ENCODE assay signal across 9 cellular contexts in the genomic region with DNA sequence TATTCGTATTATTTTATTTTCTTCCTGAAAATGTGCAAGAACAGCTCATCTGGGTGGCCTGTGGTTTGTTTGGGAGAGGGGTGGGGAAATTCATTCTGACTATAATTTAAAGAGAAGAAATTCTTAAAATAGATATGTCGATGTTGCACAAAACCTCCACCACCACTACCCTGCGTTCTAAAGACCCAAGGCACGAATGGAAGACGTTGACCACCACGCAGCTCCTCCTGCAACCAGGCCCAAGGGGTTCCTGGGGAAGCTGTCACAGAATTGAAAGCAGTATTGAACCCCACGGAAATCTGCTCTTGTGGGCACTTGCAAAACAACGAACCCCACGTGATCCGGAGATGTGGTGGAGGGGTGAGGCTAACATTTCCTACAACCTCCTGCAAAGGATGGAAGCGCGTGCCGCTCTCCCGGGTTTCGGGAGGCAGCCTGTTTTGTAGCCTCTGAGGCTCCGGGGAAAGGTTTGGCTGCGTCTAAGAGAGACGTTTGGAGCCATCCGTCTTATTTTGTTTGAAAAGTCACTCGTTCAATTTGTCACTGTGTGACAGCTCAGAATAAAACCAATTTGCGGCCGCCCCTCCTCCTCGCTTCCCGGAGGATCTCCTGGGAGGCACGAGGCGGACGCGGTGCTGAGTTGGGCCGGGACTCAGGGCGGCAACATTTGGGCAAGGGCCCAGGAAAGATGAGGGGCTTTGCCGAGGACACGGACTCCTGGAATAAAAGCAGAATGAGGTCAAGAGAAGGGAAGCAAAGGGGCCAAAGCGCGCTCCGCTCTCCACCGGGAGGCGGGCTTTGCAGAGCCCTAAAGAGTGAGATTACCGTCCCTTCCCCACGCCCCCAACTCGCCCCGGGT. TPM values are rescaled to one million over a fixed set of nuclear protein-coding genes. Genes with fewer than 3 reads are reported as not detected.
DNase-seq lines count a peak whose midpoint lies in the region; ATAC-seq and TF ChIP-seq lines count a peak whose summit lies in the region.
"Had no signal": no experiment of that assay in that cellular context is flagged by ENCODE, and none has a peak within 500 bp of the region (broad histone marks: within the 10 kb centered on the region; RNA-seq: fewer than 3 reads in every experiment).

No MANE protein-coding gene starts in this region.

- peaks cover 83% of the 10 kb centered on the region for H3K27me3 Mint-ChIP-seq in activated CD8-positive, alpha-beta memory T cell treated with anti-CD3 and anti-CD28 coated beads, Interleukin-2, amount 10 ng/mL, durations not matched to agents 7 days and 5 days
- no peaks in the 10 kb centered on the region for H3K27me3 Mint-ChIP-seq in MCF 10A (ENCODE audit: insufficient read depth, unreplicated experiment)

- no peak for DNase-seq in activated CD8-positive, alpha-beta memory T cell treated with anti-CD3 and anti-CD28 coated beads, Interleukin-2, amount 10 ng/mL, durations not matched to agents 7 days and 5 days
- no peak for DNase-seq in activated CD8-positive, alpha-beta memory T cell treated with anti-CD3 and anti-CD28 coated beads for 24 hours
- DNase-seq in KG1 (lab: John Stamatoyannopoulos, UW): peak; percentile 68
- no peak for DNase-seq in MCF 10A (ENCODE audit: unreplicated experiment)
- DNase-seq in mesendoderm: peak; percentile 54
- no peak for DNase-seq in stimulated activated CD4-positive, alpha-beta T cell treated with anti-CD3 and anti-CD28 coated beads, Interleukin-2, amount 100 ng/mL, for 24 hours

- H3K4me1 ChIP-seq in mesendoderm (ENCODE audit: control insufficient read depth, low read depth, low read length): peaks cover 4% of the 10 kb centered on the region

- no peak for TF ChIP-seq CTCF in MCF 10A (IDR thresholded peaks at IDR 0.05; ENCODE audit: unreplicated experiment)

- H3K4me2 ChIP-seq in mesendoderm (ENCODE audit: low read length): peak overlapping the region; percentile 16

- no peak overlapping the region for H3K18ac ChIP-seq in mesendoderm (ENCODE audit: low read length)

- H3K36me3 Mint-ChIP-seq in activated CD8-positive, alpha-beta memory T cell treated with anti-CD3 and anti-CD28 coated beads, Interleukin-2, amount 10 ng/mL, durations not matched to agents 7 days and 5 days: no peaks in the 10 kb centered on the region
- H3K36me3 Mint-ChIP-seq in MCF 10A (ENCODE audit: insufficient read depth, unreplicated experiment): no peaks in the 10 kb centered on the region

- H3K36me3 ChIP-seq in mesendoderm (ENCODE audit: control insufficient read depth, insufficient read depth, low read length): no peaks in the 10 kb centered on the region

- intact Hi-C loops in MCF 10A (cut with micrococcal nuclease): loop anchor here (1.0 to 10.0 kb wide), 2 partner anchors 29 to 1296 kb away; no protein-coding TSS in a partner anchor

- H2AK5ac ChIP-seq in mesendoderm (ENCODE audit: low read length): no peak overlapping the region

- no peak for ATAC-seq in activated CD8-positive, alpha-beta memory T cell treated with anti-CD3 and anti-CD28 coated beads, Interleukin-2, amount 10 ng/mL, durations not matched to agents 7 days and 5 days
- ATAC-seq in HG03571 (IDR thresholded peaks at IDR 0.05; ENCODE audit: unreplicated experiment) (no peak), GM18520 (IDR thresholded peaks at IDR 0.05; ENCODE audit: unreplicated experiment) (no peak)

- H2BK5ac ChIP-seq in mesendoderm (ENCODE audit: low read length): no peak overlapping the region

- H3K4ac ChIP-seq in mesendoderm (ENCODE audit: low read depth, low read length): no peak overlapping the region

- H4K5ac ChIP-seq in mesendoderm (ENCODE audit: low read length): no peak overlapping the region

- peak overlapping the region; percentile 4 for H3K23ac ChIP-seq in mesendoderm (ENCODE audit: low read length)

- H2BK15ac ChIP-seq in mesendoderm (replicated peaks; ENCODE audit: low read depth): no peak overlapping the region

- peaks cover 32% of the 10 kb centered on the region for H3K4me1 Mint-ChIP-seq in activated CD8-positive, alpha-beta memory T cell treated with anti-CD3 and anti-CD28 coated beads, Interleukin-2, amount 10 ng/mL, durations not matched to agents 7 days and 5 days
- H3K4me1 Mint-ChIP-seq in MCF 10A (ENCODE audit: insufficient read depth, unreplicated experiment): peaks cover 21% of the 10 kb centered on the region

- CTCF ChIA-PET in activated CD8-positive, alpha-beta memory T cell treated with anti-CD3 and anti-CD28 coated beads, Interleukin-2, amount 10 ng/mL, durations not matched to agents 7 days and 5 days (lab: Charles Lee): no interaction called here
- CTCF ChIA-PET in MCF 10A (lab: Yijun Ruan, JAX): interaction anchor here (0.6 to 8.3 kb wide), 20 partner anchors 10 to 1586 kb away, joined by 3 to 150 read pairs (median 4); no protein-coding TSS in a partner anchor

- no peak overlapping the region for H3K27ac ChIP-seq in mesendoderm (ENCODE audit: low read depth, low read length)

- H3K79me1 ChIP-seq in mesendoderm (ENCODE audit: low read length): no peaks in the 10 kb centered on the region

- peak overlapping the region; percentile 46 for H3K4me3 ChIP-seq in mesendoderm (ENCODE audit: low read length)

- peaks cover 34% of the 10 kb centered on the region for H3K27me3 ChIP-seq in mesendoderm (ENCODE audit: insufficient read depth, low read length, poor library complexity)

- POLR2A ChIA-PET in MCF 10A (lab: Yijun Ruan, JAX): interaction anchor here (0.6 to 2.2 kb wide), 6 partner anchors 11 to 558 kb away, joined by 3 to 7 read pairs (median 4); no protein-coding TSS in a partner anchor

- WGBS in mesendoderm (ENCODE audit: extremely low coverage, insufficient coverage, low lambda C conversion rate): no CpG with 5 or more reads among the region's 41 CpGs

- no peak overlapping the region for H3K27ac Mint-ChIP-seq in activated CD8-positive, alpha-beta memory T cell treated with anti-CD3 and anti-CD28 coated beads, Interleukin-2, amount 10 ng/mL, durations not matched to agents 7 days and 5 days
- no peak overlapping the region for H3K27ac Mint-ChIP-seq in MCF 10A (ENCODE audit: low read depth, unreplicated experiment)

- peak overlapping the region; percentile 55 for H3K9ac ChIP-seq in mesendoderm (ENCODE audit: low read length)

- H3K9me3 Mint-ChIP-seq in activated CD8-positive, alpha-beta memory T cell treated with anti-CD3 and anti-CD28 coated beads, Interleukin-2, amount 10 ng/mL, durations not matched to agents 7 days and 5 days (ENCODE audit: low read depth): no peaks in the 10 kb centered on the region
- no peaks in the 10 kb centered on the region for H3K9me3 Mint-ChIP-seq in MCF 10A (ENCODE audit: unreplicated experiment)
- H3K9me3 Mint-ChIP-seq: activated naive CD4-positive, alpha-beta T cell treated with anti-CD3 and anti-CD28 coated beads, Interleukin-2, amount 50 U/mL, for 72 hours had no signal

- no TSS peak for BruUV-seq in MCF 10A (replicated peaks; lab: Mats Ljungman, UMichigan)

- H4K8ac ChIP-seq in mesendoderm (ENCODE audit: low read depth, low read length): no peak overlapping the region

- no peaks in the 10 kb centered on the region for H3K79me2 ChIP-seq in mesendoderm (ENCODE audit: control insufficient read depth, insufficient read depth, low read length)

- peak overlapping the region; percentile 66 for H3K56ac ChIP-seq in mesendoderm (ENCODE audit: low read length)

- H2BK120ac ChIP-seq in mesendoderm (ENCODE audit: low read depth, low read length): no peak overlapping the region

- peak overlapping the region; percentile 58 for H3K4me3 Mint-ChIP-seq in activated CD8-positive, alpha-beta memory T cell treated with anti-CD3 and anti-CD28 coated beads, Interleukin-2, amount 10 ng/mL, durations not matched to agents 7 days and 5 days
- peak overlapping the region; percentile 75 for H3K4me3 Mint-ChIP-seq in MCF 10A (ENCODE audit: unreplicated experiment)

RNA-seq across cellular contexts. Expression of a gene that starts 0.8 kb away (rescaled TPM):
- under 1 TPM in 1 of 2 experiments, not detected in 1; 0.77 TPM for total RNA-seq in activated CD8-positive, alpha-beta memory T cell treated with anti-CD3 and anti-CD28 coated beads, Interleukin-2, amount 10 ng/mL, durations not matched to agents 7 days and 5 days
- 2.1 and 2.3 TPM in 2 replicates for total RNA-seq in MCF 10A (2022)
- polyA plus RNA-seq in mesendoderm (2013, experiment 1 of 2): 0.46 TPM
- 0.36 TPM for polyA plus RNA-seq in mesendoderm (2013, experiment 2 of 2)

Comparison
In these comparisons a context has a peak if more than half of its experiments do, and no peak if none do; other contexts are left out.
1. DNase-seq: peak in KG1 (single experiment) and mesendoderm (single experiment); none in activated CD8-positive, alpha-beta memory T cell treated with anti-CD3 and anti-CD28 coated beads, Interleukin-2, amount 10 ng/mL, durations not matched to agents 7 days and 5 days (single experiment), activated CD8-positive, alpha-beta memory T cell treated with anti-CD3 and anti-CD28 coated beads for 24 hours (single experiment), MCF 10A (single experiment) and stimulated activated CD4-positive, alpha-beta T cell treated with anti-CD3 and anti-CD28 coated beads, Interleukin-2, amount 100 ng/mL, for 24 hours (0 of 2).